ENCODE assay signal across 13 cellular contexts in genomic region chr18:9353596-9353995, GRCh38. TPM values are rescaled to one million over a fixed set of nuclear protein-coding genes. Genes with fewer than 3 reads are reported as not detected.
DNase-seq lines count a peak whose midpoint lies in the region; ATAC-seq and TF ChIP-seq lines count a peak whose summit lies in the region.
"Had no signal": no experiment of that assay in that cellular context is flagged by ENCODE, and none has a peak within 500 bp of the region (broad histone marks: within the 10 kb centered on the region; RNA-seq: fewer than 3 reads in every experiment).

No MANE protein-coding gene starts in this region.

- no peak for TF ChIP-seq CTCF in left ventricle myocardium inferior (IDR thresholded peaks at IDR 0.05; ENCODE audit: borderline replicate concordance)

- no peaks in the 10 kb centered on the region for H3K9me3 ChIP-seq in left ventricle myocardium inferior (replicated peaks)
- H3K9me3 ChIP-seq: Caco-2, ovary had no signal

- intact Hi-C loops in left ventricle myocardium inferior (cut with micrococcal nuclease): no loop called here

- H3K27ac ChIP-seq in left ventricle myocardium inferior (replicated peaks): no peak overlapping the region
- H3K27ac ChIP-seq: brain microvascular endothelial cell, ovary had no signal

- peaks cover 21% of the 10 kb centered on the region for H3K4me1 ChIP-seq in left ventricle myocardium inferior

- H3K27me3 ChIP-seq in left ventricle myocardium inferior (ENCODE audit: low read depth): no peaks in the 10 kb centered on the region
- H3K27me3 ChIP-seq: brain microvascular endothelial cell, ovary had no signal

- no peaks in the 10 kb centered on the region for H3K36me3 ChIP-seq in left ventricle myocardium inferior
- H3K36me3 ChIP-seq: brain microvascular endothelial cell, ovary had no signal

- no peak overlapping the region for H3K4me3 ChIP-seq in left ventricle myocardium inferior
- H3K4me3 ChIP-seq: ovary had no signal

- DNase-seq in pons (ENCODE audit: low spot score): peak; percentile 62
- DNase-seq in left ventricle myocardium inferior: no peak
- no peak for DNase-seq in COLO668 (lab: John Stamatoyannopoulos, UW; ENCODE audit: unreplicated experiment)
- no peak for DNase-seq in NCI-H1092 treated with DMSO at 0.1 percent for 48 hours (lab: John Stamatoyannopoulos, UW)
- DNase-seq in ecto neural progenitor cell (ENCODE audit: low spot score): no peak
- DNase-seq: brain microvascular endothelial cell, Caco-2, kidney glomerular epithelial cell, NCI-H526 treated with DMSO at 0.1 percent for 48 hours, ovary had no signal

- ATAC-seq in GM18870 (IDR thresholded peaks at IDR 0.05; ENCODE audit: unreplicated experiment): peak; percentile 85
- ATAC-seq in GM21737 (IDR thresholded peaks at IDR 0.05; ENCODE audit: unreplicated experiment): peak; percentile 70
- peak; percentile 89 for ATAC-seq in HG03354 (IDR thresholded peaks at IDR 0.05; ENCODE audit: poor library complexity, severe bottlenecking, unreplicated experiment)

RNA-seq across cellular contexts. Expression of gene TWSG1, which starts 19.0 kb away (rescaled TPM):
- total RNA-seq in left ventricle myocardium inferior: 12.1 TPM
